ENCODE assay signal across 12 cellular contexts in genomic region chr1:158175915-158176314, GRCh38. TPM values are rescaled to one million over a fixed set of nuclear protein-coding genes. Genes with fewer than 3 reads are reported as not detected.
"Had no signal": no experiment of that assay in that cellular context is flagged by ENCODE, and none has a peak within 500 bp of the region (broad histone marks: within the 10 kb centered on the region; RNA-seq: fewer than 3 reads in every experiment).

No MANE protein-coding gene starts in this region.

RNA-seq across cellular contexts. Expression of gene CD1D, which starts 4.8 kb away (rescaled TPM):
- total RNA-seq: activated CD4-positive, alpha-beta memory T cell treated with anti-CD3 and anti-CD28 coated beads for 36 hours; activated CD4-positive, alpha-beta T cell treated with anti-CD3 and anti-CD28 coated beads, Interleukin-2, amount 10 ng/mL, durations not matched to agents 24 days and 14 days; activated CD8-positive, alpha-beta memory T cell treated with anti-CD3 and anti-CD28 coated beads for 36 hours; activated CD8-positive, alpha-beta memory T cell treated with anti-CD3 and anti-CD28 coated beads, Interleukin-2, amount 10 ng/mL, durations not matched to agents 7 days and 5 days; activated CD8-positive, alpha-beta T cell treated with anti-CD3 and anti-CD28 coated beads, Interleukin-2, amount 10 ng/mL, durations not matched to agents 7 days and 5 days; activated naive CD4-positive, alpha-beta T cell treated with anti-CD3 and anti-CD28 coated beads for 36 hours; activated naive CD8-positive, alpha-beta T cell treated with anti-CD3 and anti-CD28 coated beads for 36 hours; activated T-helper 1 cell treated with anti-CD3 and anti-CD28 coated beads, Interleukin-12 subunit alpha, Interleukin-12 subunit beta, Interleukin-2, Interleukin-4 antibody, amounts not matched to agents 30 ng/mL and 10 ng/mL and 1 ng/mL, durations not matched to agents 14 hours and 24 hours and 36 hours; activated T-helper 2 cell treated with anti-CD3 and anti-CD28 coated beads, Interferon-gamma antibody, Interleukin-2, Interleukin-4, amounts not matched to agents 10 μg/mL and 5 μg/mL and 100 μg/mL, durations not matched to agents 14 hours and 24 hours and 36 hours; dermis microvascular lymphatic vessel endothelial cell; endothelial cell of umbilical vein had no signal
- polyA plus RNA-seq: endothelial cell of umbilical vein, fibroblast of lung had no signal
